8 cellular contexts compared by ENCODE assay signal in genomic region chr1:51236548-51237312, GRCh38. TPM values are rescaled to one million over a fixed set of nuclear protein-coding genes. Genes with fewer than 3 reads are reported as not detected.
DNase-seq lines count a peak whose midpoint lies in the region; ATAC-seq and TF ChIP-seq lines count a peak whose summit lies in the region.

No MANE protein-coding gene starts in this region.

- peaks cover 27% of the 10 kb centered on the region for H4K20me1 ChIP-seq in GM23338 (replicated peaks; ENCODE audit: insufficient read depth)

- H3K4me3 Mint-ChIP-seq in GM23338: no peak overlapping the region

- no peak overlapping the region for H3K27ac Mint-ChIP-seq in GM23338

- no peaks in the 10 kb centered on the region for H3K36me3 ChIP-seq in GM23338 (ENCODE audit: insufficient read depth)
- peaks cover 7% of the 10 kb centered on the region; the same call in 1 of the 2 replicates for H3K36me3 ChIP-seq in MG63
- H3K36me3 ChIP-seq in left lung: no peaks in the 10 kb centered on the region

- peak; percentile 60 for DNase-seq in DMS53 treated with DMSO at 0.1 percent for 48 hours (lab: John Stamatoyannopoulos, UW; ENCODE audit: unreplicated experiment)
- peak; percentile 50 for DNase-seq in GM23338 (ENCODE audit: low spot score)
- DNase-seq in MG63: peak; percentile 36
- peak in 3 of 4 experiments; percentile 10 to 18 (median 12) for DNase-seq in activated CD4-positive, CD25-positive, alpha-beta regulatory T cell (lab: John Stamatoyannopoulos, UW)
- peak; percentile 30 for DNase-seq in dedifferentiated amniotic fluid mesenchymal stem cell (ENCODE audit: extremely low spot score)
- DNase-seq in left lung: peak; percentile 57 to 84
- peak; percentile 40 for DNase-seq in stimulated activated CD4-positive, alpha-beta T cell treated with anti-CD3 and anti-CD28 coated beads, Interleukin-4, amount 100 ng/mL, for 24 hours
- no peak for DNase-seq in NCI-H226

- intact Hi-C loops in left lung (cut with DNase I): no loop called here

- ATAC-seq in GM23338 (peak; percentile 58), left lung (peak; percentile 44)

- H3K9me2 ChIP-seq in GM23338 (ENCODE audit: insufficient read depth): no peaks in the 10 kb centered on the region

- no peaks in the 10 kb centered on the region for H3K36me3 Mint-ChIP-seq in GM23338 (ENCODE audit: low read depth)

- H3K9me3 ChIP-seq in MG63 (no peaks in the 10 kb centered on the region), left lung (no peaks in the 10 kb centered on the region)

- peaks cover 27% of the 10 kb centered on the region for H3K4me1 ChIP-seq in GM23338 (ENCODE audit: insufficient read depth)
- H3K4me1 ChIP-seq in left lung: peaks cover 8 to 61% of the 10 kb centered on the region in 2 donors

- H3K27ac ChIP-seq in GM23338 (ENCODE audit: low read depth): no peak overlapping the region
- H3K27ac ChIP-seq in left lung: peak overlapping the region; percentile 89 to 93

- TF ChIP-seq CTCF in GM23338 (conservative IDR thresholded peaks at IDR 0.05; ENCODE audit: low read depth in 2 of 2) (no peak), left lung (IDR thresholded peaks at IDR 0.05) (no peak)

- peak overlapping the region; percentile 99 for H3K4me2 ChIP-seq in GM23338

- peak overlapping the region; percentile 96 for H3K4me3 ChIP-seq in GM23338
- H3K4me3 ChIP-seq in MG63: peak overlapping the region; percentile 72
- peak overlapping the region; percentile 90 for H3K4me3 ChIP-seq in left lung

- peaks cover 24% of the 10 kb centered on the region for H3K4me1 Mint-ChIP-seq in GM23338

- no peaks in the 10 kb centered on the region for H3K9me3 Mint-ChIP-seq in GM23338

- peaks cover 52% of the 10 kb centered on the region for H3K79me2 ChIP-seq in GM23338 (replicated peaks; ENCODE audit: insufficient read depth)

- peak overlapping the region; percentile 92 for H2AFZ ChIP-seq in GM23338

- peaks cover 8% of the 10 kb centered on the region for H3K27me3 Mint-ChIP-seq in GM23338 (ENCODE audit: insufficient read depth, low read depth, poor library complexity)

- no peaks in the 10 kb centered on the region for H3F3A ChIP-seq in GM23338 (replicated peaks; ENCODE audit: low read depth)

- H3K27me3 ChIP-seq in GM23338 (ENCODE audit: insufficient read depth) (peaks cover 15% of the 10 kb centered on the region; the same call in 1 of the 2 replicates), MG63 (no peaks in the 10 kb centered on the region), left lung (no peaks in the 10 kb centered on the region)

TF ChIP-seq in GM23338, 12 proteins besides CTCF, POLR2A, EP300 and RAD21:
- no peak for TF ChIP-seq EZH2phosphoT487 (IDR thresholded peaks at IDR 0.05; ENCODE audit: unreplicated experiment)

RNA-seq across cellular contexts. Expression of gene RNF11, which starts 0.7 kb away (rescaled TPM):
- 43.0 and 48.6 TPM in 2 replicates for total RNA-seq in GM23338 (2014; rRNA removed; shearing (Covaris generic))
- 22.3 and 23.7 TPM in 2 replicates for polyA plus RNA-seq in GM23338 (2016; fragmentation: Nextera tagmentation; extraction: Ambion mirVana)
- total RNA-seq in MG63 (2014; rRNA removed; shearing (Covaris generic); ENCODE audit: low replicate concordance): 134 and 137 TPM in 2 replicates
- total RNA-seq in left lung: 10 to 100 TPM; 90.1 to 97.4 TPM
